In the genomic region with DNA sequence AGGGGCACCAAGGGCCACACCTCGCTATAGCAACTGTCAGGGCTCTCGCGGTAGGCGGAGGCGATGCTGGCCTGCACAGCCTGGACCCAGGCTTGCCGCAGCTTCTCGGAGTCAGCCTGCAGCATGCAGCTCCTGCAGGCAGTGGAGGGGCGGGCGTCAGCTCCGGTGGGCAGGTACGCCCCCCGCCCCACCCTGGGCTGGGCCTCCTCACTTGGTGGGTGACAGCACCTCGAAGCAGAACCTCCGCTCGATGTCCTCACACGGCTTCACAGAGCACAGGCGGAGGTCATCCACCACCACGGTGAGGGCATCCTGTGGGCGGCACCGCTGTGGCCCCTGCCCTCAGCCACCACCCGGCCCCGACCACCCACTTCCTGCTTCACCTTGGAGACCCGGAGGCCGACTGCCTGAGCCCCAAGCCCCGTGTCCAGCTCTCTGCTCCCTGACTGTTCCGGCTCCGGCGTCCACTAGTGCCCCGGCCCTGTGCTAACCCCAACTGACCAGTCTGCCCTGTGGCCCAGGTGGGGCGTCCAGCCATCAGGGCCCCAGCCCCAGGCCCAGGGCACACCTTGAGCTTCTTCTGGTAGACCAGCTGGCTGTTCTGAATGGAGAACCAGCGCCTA, we compare ENCODE assay signal across 15 cellular contexts. TPM values are rescaled to one million over a fixed set of nuclear protein-coding genes. Genes with fewer than 3 reads are reported as not detected.
DNase-seq lines count a peak whose midpoint lies in the region; ATAC-seq and TF ChIP-seq lines count a peak whose summit lies in the region.
"Had no signal": no experiment of that assay in that cellular context is flagged by ENCODE, and none has a peak within 500 bp of the region (broad histone marks: within the 10 kb centered on the region; RNA-seq: fewer than 3 reads in every experiment).

No MANE protein-coding gene starts in this region.

- H3K27ac ChIP-seq in caudate nucleus (ENCODE audit: low read depth, low read length) (peak overlapping the region; percentile 52), layer of hippocampus (ENCODE audit: low read depth, low read length) (peak overlapping the region; percentile 52), substantia nigra (ENCODE audit: low read depth, low read length, poor library complexity, severe bottlenecking) (peak overlapping the region; percentile 54)
- H3K27ac ChIP-seq: 22Rv1, A549, BLaER1 had no signal

- ATAC-seq in left ventricle myocardium superior: no peak
- ATAC-seq: A549 had no signal

- CTCF ChIA-PET in GM10248 (lab: Yijun Ruan, JAX): interaction anchor here (1.0 kb wide), 1 partner anchor 313 kb away, joined by 3 read pairs; no protein-coding TSS in a partner anchor

- H3K27me3 ChIP-seq in layer of hippocampus (ENCODE audit: control insufficient read depth, insufficient read depth, low read length): no peaks in the 10 kb centered on the region
- H3K27me3 ChIP-seq: BLaER1 had no signal

- no peak for TF ChIP-seq CTCF in GM10248 (IDR thresholded peaks at IDR 0.05; ENCODE audit: control extremely low read depth, extremely low read depth, low read depth, missing control alignments)

- DNase-seq in left ventricle myocardium superior (peak; percentile 24), cardiac septum (ENCODE audit: low spot score) (no peak), caudate nucleus (lab: John Stamatoyannopoulos, UW) (peak in 1 of 61 donors; percentile 59), substantia nigra (lab: John Stamatoyannopoulos, UW) (no peak), NCI-H1930 (lab: John Stamatoyannopoulos, UW) (no peak), NCI-H526 (lab: John Stamatoyannopoulos, UW) (no peak), GM10248 (ENCODE audit: extremely low spot score) (no peak)
- DNase-seq: DMS153, DMS79, GDM1, H9 had no signal

- intact Hi-C loops in left ventricle myocardium superior (cut with micrococcal nuclease) (no loop called here), cardiac septum (cut with DNase I) (no loop called here)

- POLR2A ChIA-PET in GM10248 (lab: Yijun Ruan, JAX): no interaction called here

RNA-seq across cellular contexts. Expression of a gene that starts 9.8 kb away (rescaled TPM):
- total RNA-seq in left ventricle myocardium superior (60.4 TPM), cardiac septum (60.8 TPM)

RNA-seq across cellular contexts. Expression of a gene that starts 10.5 kb away (rescaled TPM):
- 11.1 TPM for total RNA-seq in left ventricle myocardium superior
- total RNA-seq in cardiac septum: 10.5 TPM

RNA-seq across cellular contexts. Expression of a gene that starts 17.7 kb away (rescaled TPM):
- total RNA-seq in left ventricle myocardium superior (3.0 TPM), cardiac septum (2.4 TPM)

RNA-seq across cellular contexts. Expression of a gene that starts 24.3 kb away (rescaled TPM):
- 39.5 TPM for total RNA-seq in left ventricle myocardium superior
- total RNA-seq in cardiac septum: 37.2 TPM

RNA-seq across cellular contexts. Expression of a gene that starts 26.5 kb away (rescaled TPM):
- total RNA-seq in left ventricle myocardium superior: 77.2 TPM
- total RNA-seq in cardiac septum: 73.8 TPM
